In genomic region chr13:57604442-57604841, GRCh38 we compare ENCODE assay signal across 18 cellular contexts. TPM values are rescaled to one million over a fixed set of nuclear protein-coding genes. Genes with fewer than 3 reads are reported as not detected.
DNase-seq lines count a peak whose midpoint lies in the region; ATAC-seq and TF ChIP-seq lines count a peak whose summit lies in the region.
"Had no signal": no experiment of that assay in that cellular context is flagged by ENCODE, and none has a peak within 500 bp of the region (broad histone marks: within the 10 kb centered on the region; RNA-seq: fewer than 3 reads in every experiment).

No MANE protein-coding gene starts in this region.

- H2BK12ac ChIP-seq in H9 (ENCODE audit: insufficient read length, low read depth, low read length): no peak overlapping the region
- no peak overlapping the region for H2BK12ac ChIP-seq in neuronal stem cell (ENCODE audit: low read length)

- no peak overlapping the region for H2BK20ac ChIP-seq in H9 (ENCODE audit: low read depth, low read length, poor library complexity, severe bottlenecking)

- 0 out of 5 replicates have a peak, but pooled peaks cover 0 to 2% of the 10 kb centered on the region in 2 experiments for H3K9me3 Mint-ChIP-seq in H9

- POLR2A ChIA-PET in RWPE1 (lab: Yijun Ruan, JAX; ENCODE audit: low non-redundant PET): no interaction called here

- peak overlapping the region in 1 of 2 experiments; percentile 47; a peak in 1 of 5 replicates for H3K4me3 Mint-ChIP-seq in H9
- H3K4me3 Mint-ChIP-seq: CD4-positive, CD25-positive, alpha-beta regulatory T cell; HFFc6 had no signal

- H4K91ac ChIP-seq in H9 (ENCODE audit: insufficient read length, low read depth, low read length): no peak overlapping the region
- H4K91ac ChIP-seq in neuronal stem cell (ENCODE audit: low read depth, low read length, poor library complexity): no peak overlapping the region

- no peak overlapping the region for H3K56ac ChIP-seq in H9 (ENCODE audit: insufficient read length, low read depth, low read length)

- H3K36me3 ChIP-seq in neuronal stem cell (replicated peaks in 1 of 2; ENCODE audit: control insufficient read depth in 2 of 2, insufficient read depth in 2 of 2, low read length in 2 of 2): no peaks in the 10 kb centered on the region
- H3K36me3 ChIP-seq: BLaER1 treated with 17β-estradiol and CSF1 and Interleukin-3, amounts not matched to agents 10 nM and 100 nM had no signal

- H2AK5ac ChIP-seq in H9 (ENCODE audit: insufficient read length, low read length) (no peak overlapping the region), neuronal stem cell (ENCODE audit: low read depth, low read length) (no peak overlapping the region)

- TF ChIP-seq CTCF in H9 (conservative IDR thresholded peaks at IDR 0.05): no peak
- no peak for TF ChIP-seq CTCF in RWPE1 (conservative IDR thresholded peaks at IDR 0.05; ENCODE audit: low read depth)

- H3K4me1 ChIP-seq in H9 (ENCODE audit: insufficient read depth, low read length): peaks cover 3% of the 10 kb centered on the region; the same call in 1 of the 2 replicates
- no peaks in the 10 kb centered on the region for H3K4me1 ChIP-seq in neuronal stem cell (ENCODE audit: control insufficient read depth in 2 of 2, insufficient read depth in 1 of 2, low read depth in 1 of 2, low read length in 2 of 2)
- H3K4me1 ChIP-seq: BLaER1 treated with 17β-estradiol and CSF1 and Interleukin-3, amounts not matched to agents 10 nM and 100 nM had no signal

- peak overlapping the region in 2 of 3 experiments; percentile 32 to 88; a peak in 3 of 7 replicates for H3K27ac Mint-ChIP-seq in H9
- H3K27ac Mint-ChIP-seq: CD4-positive, CD25-positive, alpha-beta regulatory T cell; HFFc6 had no signal

- H3K27me3 Mint-ChIP-seq in H9 (ENCODE audit: low read depth): no peaks in the 10 kb centered on the region
- H3K27me3 Mint-ChIP-seq: CD4-positive, CD25-positive, alpha-beta regulatory T cell had no signal

- H3K14ac ChIP-seq in H9 (ENCODE audit: insufficient read depth, low read length) (no peak overlapping the region), neuronal stem cell (ENCODE audit: low read length) (no peak overlapping the region)

- H2BK5ac ChIP-seq in H9 (ENCODE audit: insufficient read length, low read length) (no peak overlapping the region), neuronal stem cell (ENCODE audit: low read length) (no peak overlapping the region)

- H3K27me3 ChIP-seq in H9 (ENCODE audit: insufficient read depth, low read length) (no peaks in the 10 kb centered on the region), neuronal stem cell (ENCODE audit: control insufficient read depth in 3 of 3, insufficient read depth in 3 of 3, low read depth in 1 of 3, low read length in 3 of 3) (no peaks in the 10 kb centered on the region)
- H3K27me3 ChIP-seq: BLaER1 treated with 17β-estradiol and CSF1 and Interleukin-3, amounts not matched to agents 10 nM and 100 nM had no signal

- H3K4me1 Mint-ChIP-seq in H9: peaks cover 26 to 34% of the 10 kb centered on the region in 2 experiments
- H3K4me1 Mint-ChIP-seq: CD4-positive, CD25-positive, alpha-beta regulatory T cell had no signal

- no peak overlapping the region for H2AFZ ChIP-seq in H9 (ENCODE audit: low read length)
- H2AFZ ChIP-seq in neuronal stem cell (ENCODE audit: low read length): peak overlapping the region; percentile 63

- no peaks in the 10 kb centered on the region for H4K20me1 ChIP-seq in H9 (ENCODE audit: control insufficient read depth, insufficient read depth, insufficient read length)
- H4K20me1 ChIP-seq: BLaER1 treated with 17β-estradiol and CSF1 and Interleukin-3, amounts not matched to agents 10 nM and 100 nM had no signal

- H3K79me2 ChIP-seq in H9 (ENCODE audit: insufficient read depth, low read length): no peaks in the 10 kb centered on the region

- no peak for ATAC-seq in GM21825 (IDR thresholded peaks at IDR 0.05; ENCODE audit: unreplicated experiment)
- ATAC-seq: GM12878 had no signal

- H3K9ac ChIP-seq in H9 (ENCODE audit: extremely low read depth, insufficient read length, low read length) (no peak overlapping the region), neuronal stem cell (ENCODE audit: low read depth, low read length, poor library complexity) (no peak overlapping the region)
- H3K9ac ChIP-seq: BLaER1 treated with 17β-estradiol and CSF1 and Interleukin-3, amounts not matched to agents 10 nM and 100 nM had no signal

- peaks cover 0 to under 1% (median 0%) of the 10 kb centered on the region in 3 experiments; a peak in 1 of 7 replicates for H3K36me3 Mint-ChIP-seq in H9 (ENCODE audit: insufficient read depth in 1 of 3, low read depth in 3 of 3)
- H3K36me3 Mint-ChIP-seq: CD4-positive, CD25-positive, alpha-beta regulatory T cell had no signal

- H3K4me2 ChIP-seq in H9 (ENCODE audit: insufficient read depth, insufficient read length, low read length) (peak overlapping the region; percentile 28), neuronal stem cell (ENCODE audit: insufficient read depth, low read length, poor library complexity, severe bottlenecking) (no peak overlapping the region)
- H3K4me2 ChIP-seq: BLaER1 treated with 17β-estradiol and CSF1 and Interleukin-3, amounts not matched to agents 10 nM and 100 nM had no signal

- no peak overlapping the region for H2BK120ac ChIP-seq in H9 (ENCODE audit: low read depth, low read length, poor library complexity, severe bottlenecking)
- no peak overlapping the region for H2BK120ac ChIP-seq in neuronal stem cell (ENCODE audit: low read depth, low read length)

- no peak overlapping the region for H3K18ac ChIP-seq in H9 (ENCODE audit: insufficient read length, low read depth, low read length)
- H3K18ac ChIP-seq in neuronal stem cell (ENCODE audit: low read length): no peak overlapping the region

- H3K79me1 ChIP-seq in H9 (ENCODE audit: insufficient read depth, low read depth, low read length, poor library complexity, severe bottlenecking): no peaks in the 10 kb centered on the region
- H3K79me1 ChIP-seq in neuronal stem cell (ENCODE audit: low read depth, low read length): no peaks in the 10 kb centered on the region

- no peak overlapping the region for H3T11ph ChIP-seq in H9 (ENCODE audit: low read length)

- H3K4ac ChIP-seq in H9 (ENCODE audit: low read depth, low read length): no peak overlapping the region
- H3K4ac ChIP-seq in neuronal stem cell (ENCODE audit: low read length): no peak overlapping the region

- H3K23ac ChIP-seq in H9 (ENCODE audit: insufficient read length, low read depth, low read length): no peak overlapping the region
- H3K23ac ChIP-seq in neuronal stem cell (ENCODE audit: low read depth, low read length, poor library complexity): no peak overlapping the region

- H3K9me3 ChIP-seq in H9 (ENCODE audit: control insufficient read depth, low read depth, low read length) (no peaks in the 10 kb centered on the region), iPS-18c (ENCODE audit: control insufficient read depth, insufficient read depth, low read length) (no peaks in the 10 kb centered on the region), neuronal stem cell (replicated peaks in 1 of 2; ENCODE audit: control insufficient read depth in 2 of 2, insufficient read depth in 1 of 2, low read depth in 1 of 2, low read length in 2 of 2) (no peaks in the 10 kb centered on the region)
- H3K9me3 ChIP-seq: BLaER1 treated with 17β-estradiol and CSF1 and Interleukin-3, amounts not matched to agents 10 nM and 100 nM had no signal

- CTCF ChIA-PET in RWPE1 (lab: Yijun Ruan, JAX): interaction anchor here (0.7 to 1.0 kb wide), 2 partner anchors 20 to 530 kb away, joined by 3 to 8 read pairs; no protein-coding TSS in a partner anchor

- H3K27ac ChIP-seq in H9 (ENCODE audit: insufficient read length, low read depth, low read length) (no peak overlapping the region), neuronal stem cell (replicated peaks; ENCODE audit: low read length) (no peak overlapping the region), RWPE1 (no peak overlapping the region)
- H3K27ac ChIP-seq: BLaER1 treated with 17β-estradiol and CSF1 and Interleukin-3, amounts not matched to agents 10 nM and 100 nM; HL-60 had no signal

- H4K8ac ChIP-seq in H9 (replicated peaks; ENCODE audit: insufficient read length, low read depth, low read length) (no peak overlapping the region), neuronal stem cell (ENCODE audit: low read depth, low read length) (no peak overlapping the region)

- H3K4me3 ChIP-seq in iPS-18c (ENCODE audit: insufficient read depth, low read depth, low read length) (peak overlapping the region; percentile 21; the same call in 1 of the 2 replicates), neuronal stem cell (ENCODE audit: low read length in 2 of 2) (no peak overlapping the region)
- H3K4me3 ChIP-seq: BLaER1 treated with 17β-estradiol and CSF1 and Interleukin-3, amounts not matched to agents 10 nM and 100 nM; GM12878 had no signal

- H2BK15ac ChIP-seq in H9 (ENCODE audit: low read depth, low read length) (no peak overlapping the region), neuronal stem cell (ENCODE audit: low read length) (no peak overlapping the region)

- no CpG with 5 or more reads among the region's 2 CpGs for WGBS in H9 (ENCODE audit: extremely low coverage, insufficient read length, low lambda C conversion rate)
- no CpG with 5 or more reads among the region's 2 CpGs for WGBS in neuronal stem cell (ENCODE audit: extremely low coverage in 2 of 2, insufficient read length in 2 of 2, insufficient replicate concordance in 1 of 2), 2 donors

- H3K23me2 ChIP-seq in H9 (ENCODE audit: insufficient read length, low read depth, low read length, poor library complexity, severe bottlenecking): no peaks in the 10 kb centered on the region

- H4K5ac ChIP-seq in H9 (ENCODE audit: insufficient read length, low read depth, low read length): no peak overlapping the region

- no peak for DNase-seq in H9
- DNase-seq in OCI-M1 (lab: John Stamatoyannopoulos, UW): peak; percentile 12
- DNase-seq in neuronal stem cell (ENCODE audit: low spot score): no peak
- no peak for DNase-seq in NCI-H187 treated with DMSO at 0.1 percent for 48 hours (lab: John Stamatoyannopoulos, UW)
- DNase-seq in RWPE1 (ENCODE audit: low spot score): no peak
- DNase-seq: ACHN; CD4-positive, CD25-positive, alpha-beta regulatory T cell; DMS79; GOT3; HCEC 1CT; HFFc6; IMR-90 had no signal

RNA-seq across cellular contexts. Expression of gene PCDH17, which starts 27.1 kb away (rescaled TPM):
- total RNA-seq in H9 (2021): 0.37 and 0.52 TPM in 2 replicates
- polyA plus RNA-seq in neuronal stem cell (2013, experiment 1 of 2): 12.3 TPM
- 13.1 TPM for polyA plus RNA-seq in neuronal stem cell (2013, experiment 2 of 2)
- total RNA-seq: CD4-positive, CD25-positive, alpha-beta regulatory T cell; G401 had no signal
- polyA plus RNA-seq: CD4-positive, CD25-positive, alpha-beta regulatory T cell; IMR-90 had no signal
